Comparison of ENCODE assay signal across 29 cellular contexts in genomic region chr1:33254536-33254935, GRCh38. TPM values are rescaled to one million over a fixed set of nuclear protein-coding genes. Genes with fewer than 3 reads are reported as not detected.
DNase-seq lines count a peak whose midpoint lies in the region; ATAC-seq and TF ChIP-seq lines count a peak whose summit lies in the region.
"Had no signal": no experiment of that assay in that cellular context is flagged by ENCODE, and none has a peak within 500 bp of the region (broad histone marks: within the 10 kb centered on the region; RNA-seq: fewer than 3 reads in every experiment).

No MANE protein-coding gene starts in this region.

- no peaks in the 10 kb centered on the region for H3K27me3 ChIP-seq in upper lobe of right lung
- H3K27me3 ChIP-seq: ascending aorta, BLaER1, dorsolateral prefrontal cortex, heart left ventricle, thyroid gland had no signal

- peaks cover 23% of the 10 kb centered on the region for H3K4me1 Mint-ChIP-seq in activated naive CD4-positive, alpha-beta T cell treated with anti-CD3 and anti-CD28 coated beads, Interleukin-2, amount 10 ng/mL, durations not matched to agents 7 days and 5 days
- H3K4me1 Mint-ChIP-seq in IgD-negative memory B cell = peaks cover 4 to 21% (median 11%) of the 10 kb centered on the region in 3 donors
- H3K4me1 Mint-ChIP-seq in mesothelial cell of epicardium = peaks cover 33% of the 10 kb centered on the region

- TF ChIP-seq POLR2A in GM18505 (IDR thresholded peaks at IDR 0.05; ENCODE audit: borderline replicate concordance, extremely low read depth, insufficient read depth, insufficient read length) = no peak

- no peak for DNase-seq in activated naive CD4-positive, alpha-beta T cell treated with anti-CD3 and anti-CD28 coated beads, Interleukin-2, amount 10 ng/mL, durations not matched to agents 7 days and 5 days
- DNase-seq in activated naive CD4-positive, alpha-beta T cell (lab: John Stamatoyannopoulos, UW) = no peak
- no peak for DNase-seq in mesothelial cell of epicardium (ENCODE audit: low spot score in 2 of 2, unreplicated experiment in 2 of 2)
- no peak for DNase-seq in upper lobe of right lung
- no peak for DNase-seq in SKM-1 treated with dmso at 0.1 percent for 144 hours (lab: John Stamatoyannopoulos, UW; ENCODE audit: unreplicated experiment)
- DNase-seq: activated CD8-positive, alpha-beta memory T cell treated with anti-CD3 and anti-CD28 coated beads for 24 hours; activated naive CD4-positive, alpha-beta T cell treated with anti-CD3 and anti-CD28 coated beads, Interleukin-2, amount 50 U/mL, for 16 hours; activated T-cell treated with anti-CD3 and anti-CD28 coated beads, Interleukin-2, amount 50 U/mL, for 48 hours; dorsolateral prefrontal cortex; heart left ventricle; IMR-90; left ventricle myocardium superior; mucosa of descending colon; NCI-H1105 treated with DMSO at 0.1 percent for 48 hours; NCI-H2029 treated with DMSO at 0.1 percent for 48 hours; NK-92 treated with Interleukin-12 subunit alpha and Interleukin-12 subunit beta, amount 100 ng/mL, for 24 hours; occipital lobe; retina; spleen; stimulated activated CD4-positive, alpha-beta T cell treated with anti-CD3 and anti-CD28 coated beads, Interleukin-4, amount 100 ng/mL, for 1 hour; stimulated activated naive CD8-positive, alpha-beta T cell treated with anti-CD3 and anti-CD28 coated beads, Interleukin-15, Interleukin-2, amounts not matched to agents 100 U/mL and 50 U/mL, for 24 hours; T-helper 9 cell; thyroid gland had no signal

- H3K27ac Mint-ChIP-seq in activated naive CD4-positive, alpha-beta T cell treated with anti-CD3 and anti-CD28 coated beads, Interleukin-2, amount 10 ng/mL, durations not matched to agents 7 days and 5 days = peak overlapping the region; percentile 25
- peak overlapping the region; percentile 3 to 84 (median 64) for H3K27ac Mint-ChIP-seq in IgD-negative memory B cell
- H3K27ac Mint-ChIP-seq in mesothelial cell of epicardium = peak overlapping the region; percentile 75
- H3K27ac Mint-ChIP-seq: WTC11 had no signal

- no peak for TF ChIP-seq CTCF in mesothelial cell of epicardium (IDR thresholded peaks at IDR 0.05; ENCODE audit: unreplicated experiment)
- no peak for TF ChIP-seq CTCF in upper lobe of right lung (IDR thresholded peaks at IDR 0.05)

- no peaks in the 10 kb centered on the region for H3K9me3 Mint-ChIP-seq in activated naive CD4-positive, alpha-beta T cell treated with anti-CD3 and anti-CD28 coated beads, Interleukin-2, amount 10 ng/mL, durations not matched to agents 7 days and 5 days
- H3K9me3 Mint-ChIP-seq in IgD-negative memory B cell (peaks cover 0 to 3% (median 0%) of the 10 kb centered on the region in 3 donors), mesothelial cell of epicardium (no peaks in the 10 kb centered on the region)

- H3K27me3 Mint-ChIP-seq in activated naive CD4-positive, alpha-beta T cell treated with anti-CD3 and anti-CD28 coated beads, Interleukin-2, amount 10 ng/mL, durations not matched to agents 7 days and 5 days = peaks cover 45% of the 10 kb centered on the region
- H3K27me3 Mint-ChIP-seq in IgD-negative memory B cell (peaks cover 5% of the 10 kb centered on the region), mesothelial cell of epicardium (ENCODE audit: low read depth) (no peaks in the 10 kb centered on the region)

- H3K36me3 Mint-ChIP-seq in activated naive CD4-positive, alpha-beta T cell treated with anti-CD3 and anti-CD28 coated beads, Interleukin-2, amount 10 ng/mL, durations not matched to agents 7 days and 5 days = peaks cover 4% of the 10 kb centered on the region
- H3K36me3 Mint-ChIP-seq in IgD-negative memory B cell = peaks cover 2% of the 10 kb centered on the region
- no peaks in the 10 kb centered on the region for H3K36me3 Mint-ChIP-seq in mesothelial cell of epicardium
- H3K36me3 Mint-ChIP-seq: WTC11 had no signal

- peaks cover 24% of the 10 kb centered on the region for H3K4me1 ChIP-seq in upper lobe of right lung

- peak overlapping the region; percentile 89 for H3K27ac ChIP-seq in upper lobe of right lung
- H3K27ac ChIP-seq: BLaER1 had no signal

- H3K4me3 ChIP-seq in upper lobe of right lung = no peak overlapping the region
- H3K4me3 ChIP-seq: BLaER1, mucosa of descending colon had no signal

- no peaks in the 10 kb centered on the region for H3K9me3 ChIP-seq in upper lobe of right lung
- H3K9me3 ChIP-seq: ascending aorta, BLaER1, heart left ventricle, mucosa of descending colon, spleen, thyroid gland had no signal

- peak overlapping the region; percentile 24 for H3K4me3 Mint-ChIP-seq in activated naive CD4-positive, alpha-beta T cell treated with anti-CD3 and anti-CD28 coated beads, Interleukin-2, amount 10 ng/mL, durations not matched to agents 7 days and 5 days
- H3K4me3 Mint-ChIP-seq in IgD-negative memory B cell (peak overlapping the region; percentile 78 to 88 (median 86)), mesothelial cell of epicardium (peak overlapping the region; percentile 60)

- intact Hi-C loops in upper lobe of right lung (cut with DNase I) = no loop called here

- CTCF ChIA-PET in activated naive CD4-positive, alpha-beta T cell treated with anti-CD3 and anti-CD28 coated beads, Interleukin-2, amount 10 ng/mL, durations not matched to agents 7 days and 5 days (lab: Charles Lee) = no interaction called here

- H3K36me3 ChIP-seq in upper lobe of right lung = no peaks in the 10 kb centered on the region
- H3K36me3 ChIP-seq: ascending aorta, heart left ventricle, spleen, thyroid gland had no signal

- ATAC-seq in upper lobe of right lung (no peak), GM19455 (IDR thresholded peaks at IDR 0.05; ENCODE audit: unreplicated experiment) (no peak), GM18505 (IDR thresholded peaks at IDR 0.05; ENCODE audit: unreplicated experiment) (no peak)
- ATAC-seq: stimulated activated naive CD8-positive, alpha-beta T cell treated with anti-CD3 and anti-CD28 coated beads, Interleukin-15, Interleukin-2, amounts not matched to agents 100 U/mL and 50 U/mL, for 24 hours had no signal

RNA-seq across cellular contexts. Expression of gene ZNF362, which starts 1.8 kb away (rescaled TPM):
- 20.4 TPM for polyA plus RNA-seq in IgD-negative memory B cell
- total RNA-seq in mesothelial cell of epicardium (112 to 114 TPM (median 113 TPM) in 3 replicates), upper lobe of right lung (31.8 TPM)

Comparison
In these comparisons a context has a peak if more than half of its experiments do, and no peak if none do; other contexts are left out.
1. H3K27ac Mint-ChIP-seq: peak in every context shown above with its lines; median percentile 75 in mesothelial cell of epicardium; 64 in IgD-negative memory B cell; 25 in activated naive CD4-positive, alpha-beta T cell treated with anti-CD3 and anti-CD28 coated beads, Interleukin-2, amount 10 ng/mL, durations not matched to agents 7 days and 5 days.
2. H3K4me3 Mint-ChIP-seq: peak in every context shown above with its lines; median percentile 86 in IgD-negative memory B cell; 60 in mesothelial cell of epicardium; 24 in activated naive CD4-positive, alpha-beta T cell treated with anti-CD3 and anti-CD28 coated beads, Interleukin-2, amount 10 ng/mL, durations not matched to agents 7 days and 5 days.